ENCODE assay signal across 10 cellular contexts in genomic region chr5:91126448-91126847, GRCh38.
DNase-seq lines count a peak whose midpoint lies in the region; ATAC-seq, FAIRE-seq and TF ChIP-seq lines count a peak whose summit lies in the region.
"Had no signal": no experiment of that assay in that cellular context is flagged by ENCODE, and none has a peak within 500 bp of the region (broad histone marks: within the 10 kb centered on the region; RNA-seq: fewer than 3 reads in every experiment).

No MANE protein-coding gene starts in this region.

- intact Hi-C loops in adrenal gland (cut with DNase I): no loop called here
- intact Hi-C loops in Right ventricle myocardium superior (cut with DNase I): loop anchor here (10.0 kb wide), 1 partner anchor 88 kb away; no protein-coding TSS in a partner anchor
- intact Hi-C loops in sigmoid colon (cut with DNase I): no loop called here

- H3K36me3 ChIP-seq in adrenal gland (replicated peaks in 1 of 2) (no peaks in the 10 kb centered on the region), sigmoid colon (no peaks in the 10 kb centered on the region), small intestine (ENCODE audit: control insufficient read depth in 2 of 2, insufficient read depth in 2 of 2, low read length in 2 of 2) (no peaks in the 10 kb centered on the region)

- peak in 1 of 4 donors; percentile 9 for TF ChIP-seq EP300 in sigmoid colon (IDR thresholded peaks at IDR 0.05)

- H3K9me3 ChIP-seq in adrenal gland (replicated peaks in 1 of 3) (no peaks in the 10 kb centered on the region), sigmoid colon (no peaks in the 10 kb centered on the region), small intestine (ENCODE audit: control insufficient read depth, low read depth) (no peaks in the 10 kb centered on the region)

- 14 to 30% (median 17%) methylated on average over 1 of the region's 1 CpG for WGBS in adrenal gland, 4 donors
- 10 to 49% methylated on average over 1 of the region's 1 CpG for WGBS in sigmoid colon, 2 donors
- 61 to 93% (median 88%) methylated on average over 1 of the region's 1 CpG for WGBS in small intestine, 3 donors

- ATAC-seq in Right ventricle myocardium superior (ENCODE audit: poor library complexity) (peak; percentile 50), HG03571 (IDR thresholded peaks at IDR 0.05; ENCODE audit: unreplicated experiment) (no peak)

- no peak for FAIRE-seq in small intestine (lab: Jason Lieb, UNC)

- H3K27me3 ChIP-seq in adrenal gland (no peaks in the 10 kb centered on the region), sigmoid colon (no peaks in the 10 kb centered on the region), small intestine (ENCODE audit: control insufficient read depth in 2 of 2, insufficient read depth in 2 of 2, low read length in 2 of 2) (no peaks in the 10 kb centered on the region)

- TF ChIP-seq CTCF in adrenal gland (IDR thresholded peaks at IDR 0.05): no peak
- no peak for TF ChIP-seq CTCF in sigmoid colon (IDR thresholded peaks at IDR 0.05)

- H3K4me3 ChIP-seq in adrenal gland (no peak overlapping the region), sigmoid colon (no peak overlapping the region), small intestine (ENCODE audit: low read depth in 1 of 2, low read length in 2 of 2) (no peak overlapping the region)

- H3K27ac ChIP-seq in adrenal gland (peak overlapping the region; percentile 38 to 80 (median 69)), sigmoid colon (peak overlapping the region; percentile 65 to 80 (median 76)), small intestine (ENCODE audit: low read depth in 1 of 2, low read length in 1 of 2) (peak overlapping the region in 1 of 2 donors; percentile 77)

- no peak for TF ChIP-seq POLR2A in adrenal gland (IDR thresholded peaks at IDR 0.05)
- TF ChIP-seq POLR2A in sigmoid colon (IDR thresholded peaks at IDR 0.05): no peak

- peak; percentile 64 for DNase-seq in AG20443 (ENCODE audit: low spot score)
- DNase-seq in adrenal gland: no peak
- DNase-seq in Right ventricle myocardium superior: no peak
- peak; percentile 65 for DNase-seq in sigmoid colon
- no peak for DNase-seq in small intestine
- DNase-seq in Ammon's horn (ENCODE audit: low spot score): no peak
- DNase-seq in NK-92 (lab: John Stamatoyannopoulos, UW; ENCODE audit: unreplicated experiment): no peak
- DNase-seq: effector memory CD4-positive, alpha-beta T cell; NCI-H2171 treated with DMSO at 0.1 percent for 48 hours had no signal

- H3K4me1 ChIP-seq in adrenal gland (replicated peaks in 1 of 2) (peaks cover 33 to 76% of the 10 kb centered on the region in 2 donors), sigmoid colon (peaks cover 0 to 77% (median 65%) of the 10 kb centered on the region in 4 donors), small intestine (ENCODE audit: control insufficient read depth in 2 of 2, insufficient read depth in 1 of 2, low read depth in 1 of 2, low read length in 1 of 2) (peaks cover 0 to 2% of the 10 kb centered on the region in 2 donors)

Comparison
In these comparisons a context has a peak if more than half of its experiments do, and no peak if none do; other contexts are left out.
1. DNase-seq: peak in AG20443 (single experiment) and sigmoid colon (single experiment); none in adrenal gland (0 of 7), Right ventricle myocardium superior (single experiment), small intestine (single experiment), Ammon's horn (single experiment) and NK-92 (single experiment).